19 cellular contexts compared by ENCODE assay signal in genomic region chr1:37042506-37042905, GRCh38. TPM values are rescaled to one million over a fixed set of nuclear protein-coding genes. Genes with fewer than 3 reads are reported as not detected.
DNase-seq lines count a peak whose midpoint lies in the region; TF ChIP-seq lines count a peak whose summit lies in the region.
"Had no signal": no experiment of that assay in that cellular context is flagged by ENCODE, and none has a peak within 500 bp of the region (broad histone marks: within the 10 kb centered on the region; RNA-seq: fewer than 3 reads in every experiment).

No MANE protein-coding gene starts in this region.

- no peak overlapping the region for H2BK120ac ChIP-seq in neuronal stem cell (ENCODE audit: low read depth, low read length)

- H2AFZ ChIP-seq in neuronal stem cell (ENCODE audit: low read length): no peak overlapping the region

- no peak overlapping the region for H3K4me3 ChIP-seq in WERI-Rb-1 (ENCODE audit: low read depth, low read length)
- no peak overlapping the region for H3K4me3 ChIP-seq in neuronal stem cell (ENCODE audit: low read length in 2 of 2)
- no peak overlapping the region for H3K4me3 ChIP-seq in SJCRH30
- H3K4me3 ChIP-seq: BLaER1 had no signal

- H3K79me1 ChIP-seq in neuronal stem cell (ENCODE audit: low read depth, low read length): no peaks in the 10 kb centered on the region

- H3K18ac ChIP-seq in neuronal stem cell (ENCODE audit: low read length): no peak overlapping the region

- WGBS in neuronal stem cell (ENCODE audit: extremely low coverage in 2 of 2, insufficient read length in 2 of 2, insufficient replicate concordance in 1 of 2), 2 donors: no CpG with 5 or more reads among the region's 6 CpGs

- no peak overlapping the region for H4K91ac ChIP-seq in neuronal stem cell (ENCODE audit: low read depth, low read length, poor library complexity)

- H3K27ac ChIP-seq in WERI-Rb-1: no peak overlapping the region
- H3K27ac ChIP-seq in neuronal stem cell (replicated peaks; ENCODE audit: low read length): no peak overlapping the region
- H3K27ac ChIP-seq in SJCRH30: no peak overlapping the region
- H3K27ac ChIP-seq: BLaER1, HL-60 had no signal

- H3K14ac ChIP-seq in neuronal stem cell (ENCODE audit: low read length): no peak overlapping the region

- H3K9ac ChIP-seq in neuronal stem cell (ENCODE audit: low read depth, low read length, poor library complexity): no peak overlapping the region
- H3K9ac ChIP-seq: BLaER1 had no signal

- no peak overlapping the region for H3K23ac ChIP-seq in neuronal stem cell (ENCODE audit: low read depth, low read length, poor library complexity)

- H3K36me3 ChIP-seq in WERI-Rb-1 (no peaks in the 10 kb centered on the region), neuronal stem cell (replicated peaks in 1 of 2; ENCODE audit: control insufficient read depth in 2 of 2, insufficient read depth in 2 of 2, low read length in 2 of 2) (no peaks in the 10 kb centered on the region), SJCRH30 (no peaks in the 10 kb centered on the region)
- H3K36me3 ChIP-seq: BLaER1 had no signal

- no peak overlapping the region for H2AK5ac ChIP-seq in neuronal stem cell (ENCODE audit: low read depth, low read length)

- H3K27me3 ChIP-seq in WERI-Rb-1 (ENCODE audit: insufficient read depth, low read depth, severe bottlenecking) (no peaks in the 10 kb centered on the region), neuronal stem cell (ENCODE audit: control insufficient read depth in 3 of 3, insufficient read depth in 3 of 3, low read depth in 1 of 3, low read length in 3 of 3) (peaks cover 0 to 36% (median 0%) of the 10 kb centered on the region in 3 experiments), SJCRH30 (peaks cover 38% of the 10 kb centered on the region)

- H2BK15ac ChIP-seq in neuronal stem cell (ENCODE audit: low read length): peak overlapping the region; percentile 65

- H3K4ac ChIP-seq in neuronal stem cell (ENCODE audit: low read length): no peak overlapping the region

- no peak overlapping the region for H2BK5ac ChIP-seq in neuronal stem cell (ENCODE audit: low read length)

- DNase-seq in NCI-H2107 treated with DMSO at 0.1 percent for 48 hours (lab: John Stamatoyannopoulos, UW; ENCODE audit: unreplicated experiment): peak; percentile 53
- no peak for DNase-seq in NCI-H2107 (lab: John Stamatoyannopoulos, UW)
- DNase-seq in NCI-H345 treated with DMSO at 0.1 percent for 48 hours (lab: John Stamatoyannopoulos, UW; ENCODE audit: unreplicated experiment): peak; percentile 49
- DNase-seq in WERI-Rb-1: peak; percentile 52
- no peak for DNase-seq in neuronal stem cell (ENCODE audit: low spot score)
- DNase-seq in SJCRH30: no peak
- DNase-seq in activated CD8-positive, alpha-beta memory T cell treated with anti-CD3 and anti-CD28 coated beads, Interleukin-2, amount 50 U/mL, for 48 hours: no peak
- DNase-seq in activated gamma-delta T cell (lab: John Stamatoyannopoulos, UW): no peak
- DNase-seq: 8988T; CD4-positive, alpha-beta memory T cell; DMS153; DMS79; GF-D8; HFFc6 had no signal

- no peak for TF ChIP-seq CTCF in WERI-Rb-1 (IDR thresholded peaks at IDR 0.05; ENCODE audit: low read depth, low read length)

- H3K4me2 ChIP-seq in neuronal stem cell (ENCODE audit: insufficient read depth, low read length, poor library complexity, severe bottlenecking): no peak overlapping the region
- H3K4me2 ChIP-seq: BLaER1 had no signal

- H2BK12ac ChIP-seq in neuronal stem cell (ENCODE audit: low read length): no peak overlapping the region

- H3K4me1 ChIP-seq in neuronal stem cell (ENCODE audit: control insufficient read depth in 2 of 2, insufficient read depth in 1 of 2, low read depth in 1 of 2, low read length in 2 of 2) (peaks cover 0 to 30% of the 10 kb centered on the region in 2 donors), SJCRH30 (no peaks in the 10 kb centered on the region)
- H3K4me1 ChIP-seq: BLaER1 had no signal

- H3K9me3 ChIP-seq in WERI-Rb-1 (ENCODE audit: severe bottlenecking) (no peaks in the 10 kb centered on the region), neuronal stem cell (replicated peaks in 1 of 2; ENCODE audit: control insufficient read depth in 2 of 2, insufficient read depth in 1 of 2, low read depth in 1 of 2, low read length in 2 of 2) (no peaks in the 10 kb centered on the region), SJCRH30 (replicated peaks) (no peaks in the 10 kb centered on the region)
- H3K9me3 ChIP-seq: BLaER1 had no signal

- H4K8ac ChIP-seq in neuronal stem cell (ENCODE audit: low read depth, low read length): no peak overlapping the region

RNA-seq across cellular contexts. Expression of gene GRIK3, which starts 8.2 kb away (rescaled TPM):
- 1.2 TPM for polyA plus RNA-seq in neuronal stem cell (2013, experiment 1 of 2)
- 1.1 TPM for polyA plus RNA-seq in neuronal stem cell (2013, experiment 2 of 2)
- not detected in 2 replicates for total RNA-seq in SJCRH30 (2014; rRNA removed; shearing (Covaris generic))
- total RNA-seq: CD4-positive, alpha-beta memory T cell; HFFc6; HT1080 had no signal
- polyA plus RNA-seq: AG04450; CD14-positive monocyte; CD4-positive, alpha-beta memory T cell had no signal

Comparison
In these comparisons a context has a peak if more than half of its experiments do, and no peak if none do; other contexts are left out.
1. DNase-seq: peak in NCI-H2107 treated with DMSO at 0.1 percent for 48 hours (single experiment), NCI-H345 treated with DMSO at 0.1 percent for 48 hours (single experiment) and WERI-Rb-1 (single experiment); none in NCI-H2107 (single experiment), neuronal stem cell (single experiment), SJCRH30 (0 of 2), activated CD8-positive, alpha-beta memory T cell treated with anti-CD3 and anti-CD28 coated beads, Interleukin-2, amount 50 U/mL, for 48 hours (single experiment) and activated gamma-delta T cell (single experiment).